ENCODE assay signal across 12 cellular contexts in genomic region chr6:122853259-122853995, GRCh38.
DNase-seq lines count a peak whose midpoint lies in the region; ATAC-seq and TF ChIP-seq lines count a peak whose summit lies in the region.
"Had no signal": no experiment of that assay in that cellular context is flagged by ENCODE, and none has a peak within 500 bp of the region (broad histone marks: within the 10 kb centered on the region; RNA-seq: fewer than 3 reads in every experiment).

No MANE protein-coding gene starts in this region.

- peak overlapping the region; percentile 25 to 82 (median 59); a peak in 20 of 22 replicates for H3K4me2 ChIP-seq in BLaER1 treated with 17β-estradiol and CSF1 and Interleukin-3, amounts not matched to agents 10 nM and 100 nM
- H3K4me2 ChIP-seq in MM.1S (ENCODE audit: low read depth, low read length) = peak overlapping the region; percentile 81

- no peaks in the 10 kb centered on the region for H3K36me3 ChIP-seq in BLaER1 treated with 17β-estradiol and CSF1 and Interleukin-3, amounts not matched to agents 10 nM and 100 nM
- no peaks in the 10 kb centered on the region for H3K36me3 ChIP-seq in MM.1S (replicated peaks; ENCODE audit: insufficient read depth, low read length)
- H3K36me3 ChIP-seq in heart left ventricle = no peaks in the 10 kb centered on the region
- no peaks in the 10 kb centered on the region for H3K36me3 ChIP-seq in CD4-positive, alpha-beta memory T cell (ENCODE audit: insufficient read depth, low read length)
- H3K36me3 ChIP-seq: thoracic aorta had no signal

- intact Hi-C loops in heart left ventricle (cut with DNase I) = no loop called here
- intact Hi-C loops in CD4-positive, alpha-beta memory T cell (cut with micrococcal nuclease) = no loop called here

- peaks cover 0 to 11% (median 0%) of the 10 kb centered on the region in 11 experiments; a peak in 5 of 22 replicates for H3K9me3 ChIP-seq in BLaER1 treated with 17β-estradiol and CSF1 and Interleukin-3, amounts not matched to agents 10 nM and 100 nM (replicated peaks in 1 of 11)
- H3K9me3 ChIP-seq in MM.1S (replicated peaks; ENCODE audit: insufficient read depth, low read length) (no peaks in the 10 kb centered on the region), heart left ventricle (no peaks in the 10 kb centered on the region)
- H3K9me3 ChIP-seq in CD4-positive, alpha-beta memory T cell (ENCODE audit: control insufficient read depth in 1 of 2, low read length in 2 of 2) = no peaks in the 10 kb centered on the region
- H3K9me3 ChIP-seq: thoracic aorta had no signal

- CTCF ChIA-PET in CD4-positive, alpha-beta memory T cell (lab: Charles Lee; ENCODE audit: partially characterized antibody) = no interaction called here

- no peaks in the 10 kb centered on the region for H3K9me3 Mint-ChIP-seq in activated T-helper 17 cell treated with anti-CD3 and anti-CD28 coated beads, Interleukin-2, amount 50 U/mL, for 72 hours
- peaks cover 0 to 7% (median 3%) of the 10 kb centered on the region in 8 donors for H3K9me3 Mint-ChIP-seq in CD4-positive, alpha-beta memory T cell
- H3K9me3 Mint-ChIP-seq: activated T-helper 2 cell treated with anti-CD3 and anti-CD28 coated beads, Interferon-gamma antibody, Interleukin-2, Interleukin-4, amounts not matched to agents 10 μg/mL and 5 μg/mL and 100 μg/mL, durations not matched to agents 14 hours and 24 hours and 36 hours had no signal

- no peaks in the 10 kb centered on the region for H3K79me2 ChIP-seq in MM.1S (ENCODE audit: low read length)
- H3K79me2 ChIP-seq: parathyroid adenoma had no signal

- peak overlapping the region; percentile 71 for H2AFZ ChIP-seq in MM.1S (ENCODE audit: low read length)
- H2AFZ ChIP-seq: parathyroid adenoma had no signal

- H3K9me2 ChIP-seq in MM.1S (replicated peaks; ENCODE audit: insufficient read depth, low read length) = no peaks in the 10 kb centered on the region

- H3K4me1 ChIP-seq in BLaER1 treated with 17β-estradiol and CSF1 and Interleukin-3, amounts not matched to agents 10 nM and 100 nM = peaks cover 10 to 23% (median 13%) of the 10 kb centered on the region in 10 experiments
- H3K4me1 ChIP-seq in MM.1S (ENCODE audit: low read length) (peaks cover 19% of the 10 kb centered on the region), heart left ventricle (no peaks in the 10 kb centered on the region)
- no peaks in the 10 kb centered on the region for H3K4me1 ChIP-seq in CD4-positive, alpha-beta memory T cell (ENCODE audit: insufficient read depth, low read length)
- H3K4me1 ChIP-seq: parathyroid adenoma had no signal

- POLR2A ChIA-PET in CD4-positive, alpha-beta memory T cell (lab: Charles Lee; ENCODE audit: partially characterized antibody) = no interaction called here

- H3K27me3 Mint-ChIP-seq in activated T-helper 17 cell treated with anti-CD3 and anti-CD28 coated beads, Interleukin-2, amount 50 U/mL, for 72 hours = no peaks in the 10 kb centered on the region
- peaks cover 0 to 2% of the 10 kb centered on the region in 2 donors for H3K27me3 Mint-ChIP-seq in CD4-positive, alpha-beta memory T cell

- no peak overlapping the region for H3K4me3 Mint-ChIP-seq in activated T-helper 17 cell treated with anti-CD3 and anti-CD28 coated beads, Interleukin-2, amount 50 U/mL, for 72 hours
- no peak overlapping the region for H3K4me3 Mint-ChIP-seq in CD4-positive, alpha-beta memory T cell

- WGBS in heart left ventricle, 4 donors = 67 to 75% (median 75%) methylated on average over 6 of the region's 6 CpGs

- H3K27me3 ChIP-seq in BLaER1 treated with 17β-estradiol and CSF1 and Interleukin-3, amounts not matched to agents 10 nM and 100 nM = no peaks in the 10 kb centered on the region
- H3K27me3 ChIP-seq in MM.1S (replicated peaks; ENCODE audit: insufficient read depth, low read length) (no peaks in the 10 kb centered on the region), heart left ventricle (peaks cover 0 to 12% (median 0%) of the 10 kb centered on the region in 9 donors)
- H3K27me3 ChIP-seq in CD4-positive, alpha-beta memory T cell (ENCODE audit: insufficient read depth, low read length) = no peaks in the 10 kb centered on the region

- peaks cover 10% of the 10 kb centered on the region for H3F3A ChIP-seq in MM.1S (ENCODE audit: insufficient read depth, low read length)

- H3K4me3 ChIP-seq in BLaER1 treated with 17β-estradiol and CSF1 and Interleukin-3, amounts not matched to agents 10 nM and 100 nM = no peak overlapping the region
- H3K4me3 ChIP-seq in MM.1S (ENCODE audit: low read length) (0 out of 2 replicates have a peak overlapping the region, but pooled peaks have one; percentile 9), heart left ventricle (no peak overlapping the region)
- no peak overlapping the region for H3K4me3 ChIP-seq in CD4-positive, alpha-beta memory T cell (ENCODE audit: low read length in 2 of 2)
- H3K4me3 ChIP-seq: thoracic aorta had no signal

- H4K20me1 ChIP-seq in BLaER1 treated with 17β-estradiol and CSF1 and Interleukin-3, amounts not matched to agents 10 nM and 100 nM = no peaks in the 10 kb centered on the region
- H4K20me1 ChIP-seq in MM.1S (ENCODE audit: insufficient read depth, low read length) = no peaks in the 10 kb centered on the region

- TF ChIP-seq CTCF in MM.1S (IDR thresholded peaks at IDR 0.05; ENCODE audit: low read length) = no peak
- no peak for TF ChIP-seq CTCF in heart left ventricle (IDR thresholded peaks at IDR 0.05)

- DNase-seq in MM.1S (peak; percentile 90), heart left ventricle (no peak)
- DNase-seq in CD4-positive, alpha-beta memory T cell = no peak
- DNase-seq: NCI-H1092 treated with DMSO at 0.1 percent for 48 hours had no signal

- no peak for TF ChIP-seq POLR2A in heart left ventricle (IDR thresholded peaks at IDR 0.05)

- no peaks in the 10 kb centered on the region for H3K4me1 Mint-ChIP-seq in activated T-helper 17 cell treated with anti-CD3 and anti-CD28 coated beads, Interleukin-2, amount 50 U/mL, for 72 hours
- no peaks in the 10 kb centered on the region for H3K4me1 Mint-ChIP-seq in CD4-positive, alpha-beta memory T cell

- H3K36me3 Mint-ChIP-seq in activated T-helper 17 cell treated with anti-CD3 and anti-CD28 coated beads, Interleukin-2, amount 50 U/mL, for 72 hours (ENCODE audit: low read depth) = no peaks in the 10 kb centered on the region
- H3K36me3 Mint-ChIP-seq in CD4-positive, alpha-beta memory T cell = no peaks in the 10 kb centered on the region

- ATAC-seq in GM19438 (IDR thresholded peaks at IDR 0.05; ENCODE audit: low read depth, unreplicated experiment) (peak; percentile 95), HG02885 (IDR thresholded peaks at IDR 0.05; ENCODE audit: poor library complexity, unreplicated experiment) (peak; percentile 94), heart left ventricle (no peak)
- no peak for ATAC-seq in activated T-helper 17 cell treated with anti-CD3 and anti-CD28 coated beads, Interleukin-2, amount 50 U/mL, for 72 hours (replicated peaks)
- no peak for ATAC-seq in activated CD4-positive, CD25-positive, alpha-beta regulatory T cell treated with anti-CD3 and anti-CD28 coated beads, Interleukin-2, amount 50 U/mL, for 24 hours

- no peak overlapping the region for H3K9ac ChIP-seq in BLaER1 treated with 17β-estradiol and CSF1 and Interleukin-3, amounts not matched to agents 10 nM and 100 nM
- H3K9ac ChIP-seq in MM.1S (ENCODE audit: low read length) = no peak overlapping the region
- H3K9ac ChIP-seq: parathyroid adenoma had no signal

- H3K27ac ChIP-seq in BLaER1 treated with 17β-estradiol and CSF1 and Interleukin-3, amounts not matched to agents 10 nM and 100 nM = no peak overlapping the region
- H3K27ac ChIP-seq in MM.1S (ENCODE audit: low read length) (peak overlapping the region; percentile 75), heart left ventricle (no peak overlapping the region)
- no peak overlapping the region for H3K27ac ChIP-seq in CD4-positive, alpha-beta memory T cell (ENCODE audit: low read depth, low read length)
- H3K27ac ChIP-seq: parathyroid adenoma, thoracic aorta had no signal

- H3K27ac Mint-ChIP-seq in activated T-helper 17 cell treated with anti-CD3 and anti-CD28 coated beads, Interleukin-2, amount 50 U/mL, for 72 hours = no peak overlapping the region
- no peak overlapping the region for H3K27ac Mint-ChIP-seq in CD4-positive, alpha-beta memory T cell
- H3K27ac Mint-ChIP-seq: activated T-helper 2 cell treated with anti-CD3 and anti-CD28 coated beads, Interferon-gamma antibody, Interleukin-2, Interleukin-4, amounts not matched to agents 10 μg/mL and 5 μg/mL and 100 μg/mL, durations not matched to agents 14 hours and 24 hours and 36 hours had no signal

Comparison
In these comparisons a context has a peak if more than half of its experiments do, and no peak if none do; other contexts are left out.
1. ATAC-seq: peak in GM19438 (single experiment) and HG02885 (single experiment); none in heart left ventricle (0 of 4), activated T-helper 17 cell treated with anti-CD3 and anti-CD28 coated beads, Interleukin-2, amount 50 U/mL, for 72 hours (single experiment) and activated CD4-positive, CD25-positive, alpha-beta regulatory T cell treated with anti-CD3 and anti-CD28 coated beads, Interleukin-2, amount 50 U/mL, for 24 hours (0 of 2).